Comparison of ENCODE assay signal across 17 cellular contexts in the genomic region with DNA sequence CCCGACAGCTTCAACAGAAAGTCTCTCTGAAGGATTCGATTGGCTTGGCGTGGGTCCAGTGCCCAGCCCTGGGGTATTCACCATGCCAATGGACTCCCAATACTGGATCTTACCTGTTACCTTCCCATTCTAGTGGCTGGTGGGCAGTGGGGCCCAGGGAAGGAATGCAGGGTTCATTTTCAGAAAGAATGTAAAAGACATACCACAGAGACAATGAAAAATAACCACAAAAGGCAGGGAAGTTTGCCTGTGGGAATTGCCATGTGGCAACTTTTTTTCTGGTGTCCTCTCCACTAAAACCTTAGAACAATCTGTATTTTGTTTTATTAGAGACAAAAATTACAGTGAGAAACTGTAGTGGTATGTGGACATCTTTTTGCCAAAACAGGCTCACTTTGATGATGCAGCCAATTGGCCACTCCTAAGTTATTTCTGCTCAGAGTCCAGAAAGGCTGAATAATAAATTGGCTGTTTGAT. TPM values are rescaled to one million over a fixed set of nuclear protein-coding genes. Genes with fewer than 3 reads are reported as not detected.
A peak's percentile ranks its signal among the peaks of the same experiment; 100 is the strongest.
DNase-seq lines count a peak whose midpoint lies in the region; ATAC-seq and TF ChIP-seq lines count a peak whose summit lies in the region.
"Had no signal": no experiment of that assay in that cellular context is flagged by ENCODE, and none has a peak within 500 bp of the region (broad histone marks: within the 10 kb centered on the region; RNA-seq: fewer than 3 reads in every experiment).

No MANE protein-coding gene starts in this region.

- no peak overlapping the region for H3K4me2 ChIP-seq in Karpas-422 (ENCODE audit: low read depth, low read length, poor library complexity, severe bottlenecking)

- H3K36me3 ChIP-seq in aorta (ENCODE audit: control insufficient read depth in 1 of 2, insufficient read depth in 2 of 2, low read length in 1 of 2) = no peaks in the 10 kb centered on the region
- no peaks in the 10 kb centered on the region for H3K36me3 ChIP-seq in Karpas-422 (ENCODE audit: insufficient read depth, low read length)
- H3K36me3 ChIP-seq: pancreas, stomach had no signal

- peaks cover 12% of the 10 kb centered on the region for H3K4me1 Mint-ChIP-seq in MCF 10A (ENCODE audit: insufficient read depth, unreplicated experiment)

- no peak overlapping the region for H3K27ac Mint-ChIP-seq in MCF 10A (ENCODE audit: low read depth, unreplicated experiment)

- H3K27me3 ChIP-seq in aorta (ENCODE audit: control insufficient read depth in 1 of 2, insufficient read depth in 2 of 2, low read length in 1 of 2) (no peaks in the 10 kb centered on the region), Karpas-422 (ENCODE audit: low read length) (no peaks in the 10 kb centered on the region)
- H3K27me3 ChIP-seq: pancreas, stomach had no signal

- WGBS in aorta, 2 donors = 66 to 73% methylated on average over 3 of the region's 3 CpGs

- no peak overlapping the region for H3K27ac ChIP-seq in aorta (ENCODE audit: low read depth in 1 of 2, low read length in 2 of 2)
- H3K27ac ChIP-seq in Karpas-422 (ENCODE audit: low read length) = no peak overlapping the region
- H3K27ac ChIP-seq: pancreas, stomach had no signal

- no TSS peak for BruUV-seq in MCF 10A (replicated peaks; lab: Mats Ljungman, UMichigan)

- no peaks in the 10 kb centered on the region for H3K36me3 Mint-ChIP-seq in MCF 10A (ENCODE audit: insufficient read depth, unreplicated experiment)

- intact Hi-C loops in Right ventricle myocardium inferior (cut with DNase I) = no loop called here
- intact Hi-C loops in cardiac septum (cut with DNase I) = no loop called here
- intact Hi-C loops in MCF 10A (cut with micrococcal nuclease) = no loop called here
- intact Hi-C loops in left ventricle myocardium superior (cut with micrococcal nuclease) = no loop called here
- intact Hi-C loops in aorta (cut with DNase I) = no loop called here

- H3K4me3 Mint-ChIP-seq in MCF 10A (ENCODE audit: unreplicated experiment) = no peak overlapping the region

- peaks cover 9% of the 10 kb centered on the region for H3K9me3 Mint-ChIP-seq in MCF 10A (ENCODE audit: unreplicated experiment)

- H3K9ac ChIP-seq in Karpas-422 (ENCODE audit: low read length) = no peak overlapping the region

- no peak for ATAC-seq in Right ventricle myocardium inferior
- ATAC-seq in left ventricle myocardium superior = peak; percentile 63
- no peak for ATAC-seq in aorta (ENCODE audit: low FRiP score)

- H3K27me3 Mint-ChIP-seq in MCF 10A (ENCODE audit: insufficient read depth, unreplicated experiment) = no peaks in the 10 kb centered on the region

- H3K79me2 ChIP-seq in Karpas-422 (ENCODE audit: low read length) = no peaks in the 10 kb centered on the region

- CTCF ChIA-PET in MCF 10A (lab: Yijun Ruan, JAX) = no interaction called here

- H3K4me3 ChIP-seq in aorta (ENCODE audit: low read length in 2 of 2) = no peak overlapping the region
- H3K4me3 ChIP-seq in Karpas-422 (ENCODE audit: low read length) = no peak overlapping the region
- H3K4me3 ChIP-seq: pancreas, stomach had no signal

- H3K4me1 ChIP-seq in aorta (ENCODE audit: control insufficient read depth in 1 of 2, insufficient read depth in 2 of 2, low read length in 2 of 2) = no peaks in the 10 kb centered on the region
- H3K4me1 ChIP-seq in Karpas-422 (ENCODE audit: low read length) = no peaks in the 10 kb centered on the region
- H3K4me1 ChIP-seq: Caco-2, pancreas had no signal

- POLR2A ChIA-PET in MCF 10A (lab: Yijun Ruan, JAX) = interaction anchor here (0.6 to 1.4 kb wide), 2 partner anchors 88 to 100 kb away, joined by 3 to 8 read pairs; no protein-coding TSS in a partner anchor

- H3K9me2 ChIP-seq in Karpas-422 (replicated peaks; ENCODE audit: insufficient read depth, low read length) = no peaks in the 10 kb centered on the region

- DNase-seq in Right ventricle myocardium inferior (ENCODE audit: missing footprints) (peak; percentile 56), cardiac septum (ENCODE audit: low spot score) (no peak), MCF 10A (ENCODE audit: unreplicated experiment) (peak; percentile 60), left ventricle myocardium superior (peak; percentile 33), aorta (peak; percentile 60 to 77), Karpas-422 (no peak), NCI-H146 treated with DMSO at 0.1 percent for 48 hours (lab: John Stamatoyannopoulos, UW; ENCODE audit: unreplicated experiment) (no peak), amniotic stem cell (lab: John Stamatoyannopoulos, UW) (no peak)
- DNase-seq: 8988T; activated gamma-delta T cell; Caco-2; effector CD4-positive, alpha-beta T cell; GF-D8; glutamatergic neuron; NCI-H1694; pancreas; stomach had no signal

- H4K20me1 ChIP-seq in Karpas-422 (ENCODE audit: insufficient read depth, low read depth, low read length) = no peaks in the 10 kb centered on the region

- no peak overlapping the region for H2AFZ ChIP-seq in Karpas-422 (ENCODE audit: low read length)

- H3K9me3 ChIP-seq in aorta (ENCODE audit: control insufficient read depth, low read length) (peaks cover 2% of the 10 kb centered on the region), Karpas-422 (ENCODE audit: low read length) (no peaks in the 10 kb centered on the region)
- H3K9me3 ChIP-seq: pancreas had no signal

- TF ChIP-seq CTCF in MCF 10A (IDR thresholded peaks at IDR 0.05; ENCODE audit: unreplicated experiment) = no peak

RNA-seq across cellular contexts. Expression of gene PTGER2, which starts 55.2 kb away (rescaled TPM):
- total RNA-seq in Right ventricle myocardium inferior = 0.76 TPM
- total RNA-seq in cardiac septum = 0.75 TPM
- total RNA-seq in MCF 10A (2022) = 0.12 TPM in 2 replicates
- total RNA-seq in left ventricle myocardium superior = 0.47 TPM
- 1 to 10 TPM; 4.3 to 5.1 TPM for total RNA-seq in aorta
- under 1 TPM; 0.38 to 0.82 TPM for polyA plus RNA-seq in aorta
- total RNA-seq in Karpas-422 (2014; rRNA removed; shearing (Covaris generic); ENCODE audit: low replicate concordance) = not detected in 2 replicates

Comparison
In these comparisons a context has a peak if more than half of its experiments do, and no peak if none do; other contexts are left out.
1. DNase-seq: peak in Right ventricle myocardium inferior (single experiment), MCF 10A (single experiment), left ventricle myocardium superior (single experiment) and aorta (2 of 2); none in cardiac septum (single experiment), Karpas-422 (single experiment), NCI-H146 treated with DMSO at 0.1 percent for 48 hours (single experiment) and amniotic stem cell (single experiment).